1 cellular context compared by ENCODE assay signal in the genomic region with DNA sequence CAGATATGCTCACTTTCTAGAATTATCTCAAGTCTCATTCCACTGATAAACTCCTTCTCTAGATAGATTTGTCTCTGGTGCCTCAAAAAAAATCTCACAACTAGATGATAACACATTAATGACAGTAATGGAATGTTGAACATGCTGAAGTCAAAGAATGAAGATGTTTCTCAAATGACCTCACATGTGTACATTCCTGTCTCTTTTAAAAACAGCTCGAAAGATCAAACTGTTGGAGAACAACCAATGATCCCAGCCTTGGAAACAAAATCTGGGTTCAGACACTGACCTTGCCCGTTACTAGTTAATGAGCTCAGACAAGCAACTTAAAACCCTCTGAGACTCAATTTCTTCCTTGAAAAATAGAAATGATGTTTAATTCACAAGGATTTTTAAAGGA.
TF ChIP-seq lines count a peak whose summit lies in the region.

No MANE protein-coding gene starts in this region.

TF ChIP-seq in liver, 16 proteins besides CTCF, POLR2A, EP300 and RAD21 (continued from another document):
- TF ChIP-seq, protein P1, sequence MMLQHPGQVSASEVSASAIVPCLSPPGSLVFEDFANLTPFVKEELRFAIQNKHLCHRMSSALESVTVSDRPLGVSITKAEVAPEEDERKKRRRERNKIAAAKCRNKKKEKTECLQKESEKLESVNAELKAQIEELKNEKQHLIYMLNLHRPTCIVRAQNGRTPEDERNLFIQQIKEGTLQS (IDR thresholded peaks at IDR 0.05): no peak
- TF ChIP-seq, protein P2, sequence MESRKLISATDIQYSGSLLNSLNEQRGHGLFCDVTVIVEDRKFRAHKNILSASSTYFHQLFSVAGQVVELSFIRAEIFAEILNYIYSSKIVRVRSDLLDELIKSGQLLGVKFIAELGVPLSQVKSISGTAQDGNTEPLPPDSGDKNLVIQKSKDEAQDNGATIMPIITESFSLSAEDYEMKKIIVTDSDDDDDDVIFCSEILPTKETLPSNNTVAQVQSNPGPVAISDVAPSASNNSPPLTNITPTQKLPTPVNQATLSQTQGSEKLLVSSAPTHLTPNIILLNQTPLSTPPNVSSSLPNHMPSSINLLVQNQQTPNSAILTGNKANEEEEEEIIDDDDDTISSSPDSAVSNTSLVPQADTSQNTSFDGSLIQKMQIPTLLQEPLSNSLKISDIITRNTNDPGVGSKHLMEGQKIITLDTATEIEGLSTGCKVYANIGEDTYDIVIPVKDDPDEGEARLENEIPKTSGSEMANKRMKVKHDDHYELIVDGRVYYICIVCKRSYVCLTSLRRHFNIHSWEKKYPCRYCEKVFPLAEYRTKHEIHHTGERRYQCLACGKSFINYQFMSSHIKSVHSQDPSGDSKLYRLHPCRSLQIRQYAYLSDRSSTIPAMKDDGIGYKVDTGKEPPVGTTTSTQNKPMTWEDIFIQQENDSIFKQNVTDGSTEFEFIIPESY (IDR thresholded peaks at IDR 0.05): no peak
- TF ChIP-seq RXRA (IDR thresholded peaks at IDR 0.05): peak; percentile 45 to 61
- peak; percentile 63 for TF ChIP-seq NR2F2 (IDR thresholded peaks at IDR 0.05)
- TF ChIP-seq EGR1 (IDR thresholded peaks at IDR 0.05; ENCODE audit: low read depth in 2 of 2): no peak
- TF ChIP-seq HNF4G (IDR thresholded peaks at IDR 0.05): no peak
TF ChIP-seq in liver: peak in this region for 5.
